In genomic region chr11:66860449-66860831, GRCh38 we compare ENCODE assay signal across 1 cellular context.
TF ChIP-seq lines count a peak whose summit lies in the region.

No MANE protein-coding gene starts in this region.

TF ChIP-seq in H1, 55 proteins besides CTCF, POLR2A, EP300 and RAD21:
- TF ChIP-seq MAX (IDR thresholded peaks at IDR 0.05) (peak; percentile 74), TAF7 (optimal IDR thresholded peaks at IDR 0.05; ENCODE audit: borderline replicate concordance, low read depth, low read length) (no peak)
TF ChIP-seq in H1: peak in this region for 1.
